13 cellular contexts compared by ENCODE assay signal in genomic region chr5:175814676-175815075, GRCh38. TPM values are rescaled to one million over a fixed set of nuclear protein-coding genes. Genes with fewer than 3 reads are reported as not detected.
A peak's percentile ranks its signal among the peaks of the same experiment; 100 is the strongest.
DNase-seq lines count a peak whose midpoint lies in the region; ATAC-seq and TF ChIP-seq lines count a peak whose summit lies in the region.
"Had no signal": no experiment of that assay in that cellular context is flagged by ENCODE, and none has a peak within 500 bp of the region (broad histone marks: within the 10 kb centered on the region; RNA-seq: fewer than 3 reads in every experiment).

No MANE protein-coding gene starts in this region.

- no peaks in the 10 kb centered on the region for H3K9me3 ChIP-seq in mammary epithelial cell (replicated peaks; ENCODE audit: insufficient read depth, low read length)
- H3K9me3 ChIP-seq: tibial artery had no signal

- whole genome bisulfite sequencing in mammary epithelial cell (ENCODE audit: low coverage, missing lambda C conversion rate): 0% methylated on average over 8 of the region's 10 CpGs

- no peak overlapping the region for H3K27ac ChIP-seq in mammary epithelial cell (ENCODE audit: insufficient read depth, low read depth, low read length)
- H3K27ac ChIP-seq: KMS-11, tibial artery had no signal

- no peak overlapping the region for H3K9ac ChIP-seq in mammary epithelial cell (ENCODE audit: insufficient read depth, low read length)
- H3K9ac ChIP-seq: KMS-11 had no signal

- TF ChIP-seq POLR2A in NB4 (IDR thresholded peaks at IDR 0.05; ENCODE audit: extremely low read depth, insufficient read length): no peak

- H3K36me3 ChIP-seq in mammary epithelial cell (ENCODE audit: insufficient read depth, low read length): no peaks in the 10 kb centered on the region
- H3K36me3 ChIP-seq: tibial artery had no signal

- H3K4me3 Mint-ChIP-seq in Calu3 (ENCODE audit: low read depth, unreplicated experiment): no peak overlapping the region
- H3K4me3 Mint-ChIP-seq: activated T-cell treated with anti-CD3 and anti-CD28 coated beads, Interleukin-2, amount 50 U/mL, for 72 hours had no signal

- no peaks in the 10 kb centered on the region for H3K27me3 ChIP-seq in mammary epithelial cell (ENCODE audit: insufficient read depth, low read length)

- TF ChIP-seq CTCF in Calu3 (IDR thresholded peaks at IDR 0.05; ENCODE audit: unreplicated experiment): no peak
- no peak for TF ChIP-seq CTCF in NB4 (IDR thresholded peaks at IDR 0.05; ENCODE audit: low read depth, low read length)
- no peak for TF ChIP-seq CTCF in mammary epithelial cell (conservative IDR thresholded peaks at IDR 0.05 in 1 of 2, IDR thresholded peaks at IDR 0.05 in 1 of 2; ENCODE audit: extremely low read depth in 1 of 2, insufficient read depth in 1 of 2, low read depth in 1 of 2, low read length in 2 of 2)

- H3K79me2 ChIP-seq in mammary epithelial cell (ENCODE audit: insufficient read depth, low read length): no peaks in the 10 kb centered on the region

- peaks cover 98% of the 10 kb centered on the region for H3K27me3 Mint-ChIP-seq in Calu3 (ENCODE audit: unreplicated experiment)

- no peaks in the 10 kb centered on the region for H3K9me3 Mint-ChIP-seq in Calu3 (ENCODE audit: low read depth, unreplicated experiment)
- H3K9me3 Mint-ChIP-seq: activated T-cell treated with anti-CD3 and anti-CD28 coated beads, Interleukin-2, amount 50 U/mL, for 72 hours had no signal

- dilution Hi-C loops in mammary epithelial cell (cut with HindIII; ENCODE audit: low sequenced_read_pairs): loop anchor here (5.0 kb wide), 1 partner anchor 48 kb away; no protein-coding TSS in a partner anchor

- CTCF ChIA-PET in Calu3 (lab: Charles Lee): interaction anchor here (0.6 kb wide), 1 partner anchor 53 kb away, joined by 3 read pairs; no protein-coding TSS in a partner anchor
- CTCF ChIA-PET in mammary epithelial cell (lab: Charles Lee; ENCODE audit: low non-redundant PET): no interaction called here

- in situ Hi-C loops in mammary epithelial cell (cut with MboI; ENCODE audit: low sequenced_read_pairs in 2 of 2): no loop called here

- peaks cover 29% of the 10 kb centered on the region for H3K4me1 ChIP-seq in mammary epithelial cell (ENCODE audit: insufficient read depth, low read length)

- no peaks in the 10 kb centered on the region for H4K20me1 ChIP-seq in mammary epithelial cell (ENCODE audit: insufficient read depth, low read length)

- H3K4me2 ChIP-seq in mammary epithelial cell (ENCODE audit: insufficient read depth, low read depth, low read length): peak overlapping the region; percentile 34
- H3K4me2 ChIP-seq: KMS-11 had no signal

- peak overlapping the region; percentile 59 for H2AFZ ChIP-seq in mammary epithelial cell (ENCODE audit: low read depth, low read length)

- H3K4me3 ChIP-seq in NB4 (ENCODE audit: low read depth, low read length) (no peak overlapping the region), mammary epithelial cell (replicated peaks in 1 of 3; ENCODE audit: insufficient read depth in 1 of 3, low read depth in 2 of 3, low read length in 3 of 3) (no peak overlapping the region)
- H3K4me3 ChIP-seq: tibial artery had no signal

- H3K4me1 Mint-ChIP-seq in Calu3 (ENCODE audit: low read depth, unreplicated experiment): no peaks in the 10 kb centered on the region

- BruUV-seq in Calu3 (replicated peaks; lab: Mats Ljungman, UMichigan): no TSS peak
- BruUV-seq in mammary epithelial cell (replicated peaks; lab: Mats Ljungman, UMichigan): no TSS peak

- peak; percentile 37 for DNase-seq in Calu3
- peak; percentile 37 for DNase-seq in NB4 (ENCODE audit: low read depth)
- DNase-seq in mammary epithelial cell: peak; percentile 78
- DNase-seq in myocyte (ENCODE audit: low read depth): peak; percentile 87
- DNase-seq in stimulated activated CD4-positive, alpha-beta T cell treated with anti-CD3 and anti-CD28 coated beads, Interleukin-2, amount 100 ng/mL, for 24 hours: no peak
- no peak for DNase-seq in activated CD4-positive, alpha-beta T cell treated with anti-CD3 and anti-CD28 coated beads, Interleukin-2, amount 50 U/mL, for 1 hour
- DNase-seq: activated T-cell treated with anti-CD3 and anti-CD28 coated beads, Interleukin-2, amount 50 U/mL, for 72 hours; DMS79 treated with DMSO at 0.1 percent for 48 hours; tibial artery had no signal

- H3K36me3 Mint-ChIP-seq in Calu3 (ENCODE audit: insufficient read depth, unreplicated experiment): no peaks in the 10 kb centered on the region

- no peak overlapping the region for H3K27ac Mint-ChIP-seq in Calu3 (ENCODE audit: unreplicated experiment)
- H3K27ac Mint-ChIP-seq: activated T-cell treated with anti-CD3 and anti-CD28 coated beads, Interleukin-2, amount 50 U/mL, for 72 hours had no signal

- ATAC-seq in GM18519 (IDR thresholded peaks at IDR 0.05; ENCODE audit: low FRiP score, unreplicated experiment) (no peak), HG02884 (IDR thresholded peaks at IDR 0.05; ENCODE audit: unreplicated experiment) (no peak)
- ATAC-seq: activated T-cell treated with anti-CD3 and anti-CD28 coated beads, Interleukin-2, amount 50 U/mL, for 72 hours had no signal

- intact Hi-C loops in Calu3 (cut with micrococcal nuclease; ENCODE audit: unreplicated experiment): no loop called here
- intact Hi-C loops in mammary epithelial cell (cut with micrococcal nuclease): loop anchor here (2.0 kb wide), 1 partner anchor 18 kb away; no protein-coding TSS in a partner anchor

RNA-seq across cellular contexts. Expression of gene CPLX2, which starts 56.7 kb away (rescaled TPM):
- total RNA-seq in Calu3 (2022) (not detected in 2 replicates), mammary epithelial cell (not detected), myocyte (0.68 TPM in 1 of 2 replicates, not detected in the other)
- polyA plus RNA-seq in mammary epithelial cell: not detected
- polyA minus RNA-seq in mammary epithelial cell: not detected
- polyA plus RNA-seq in myocyte (2012): not detected
- total RNA-seq: activated T-cell treated with anti-CD3 and anti-CD28 coated beads, Interleukin-2, amount 50 U/mL, for 72 hours; dermis microvascular lymphatic vessel endothelial cell had no signal

Comparison
In these comparisons a context has a peak if more than half of its experiments do, and no peak if none do; other contexts are left out.
1. DNase-seq: peak in Calu3 (single experiment), NB4 (single experiment), mammary epithelial cell (single experiment) and myocyte (single experiment); none in stimulated activated CD4-positive, alpha-beta T cell treated with anti-CD3 and anti-CD28 coated beads, Interleukin-2, amount 100 ng/mL, for 24 hours (0 of 2) and activated CD4-positive, alpha-beta T cell treated with anti-CD3 and anti-CD28 coated beads, Interleukin-2, amount 50 U/mL, for 1 hour (single experiment).